8 cellular contexts compared by ENCODE assay signal in the genomic region with DNA sequence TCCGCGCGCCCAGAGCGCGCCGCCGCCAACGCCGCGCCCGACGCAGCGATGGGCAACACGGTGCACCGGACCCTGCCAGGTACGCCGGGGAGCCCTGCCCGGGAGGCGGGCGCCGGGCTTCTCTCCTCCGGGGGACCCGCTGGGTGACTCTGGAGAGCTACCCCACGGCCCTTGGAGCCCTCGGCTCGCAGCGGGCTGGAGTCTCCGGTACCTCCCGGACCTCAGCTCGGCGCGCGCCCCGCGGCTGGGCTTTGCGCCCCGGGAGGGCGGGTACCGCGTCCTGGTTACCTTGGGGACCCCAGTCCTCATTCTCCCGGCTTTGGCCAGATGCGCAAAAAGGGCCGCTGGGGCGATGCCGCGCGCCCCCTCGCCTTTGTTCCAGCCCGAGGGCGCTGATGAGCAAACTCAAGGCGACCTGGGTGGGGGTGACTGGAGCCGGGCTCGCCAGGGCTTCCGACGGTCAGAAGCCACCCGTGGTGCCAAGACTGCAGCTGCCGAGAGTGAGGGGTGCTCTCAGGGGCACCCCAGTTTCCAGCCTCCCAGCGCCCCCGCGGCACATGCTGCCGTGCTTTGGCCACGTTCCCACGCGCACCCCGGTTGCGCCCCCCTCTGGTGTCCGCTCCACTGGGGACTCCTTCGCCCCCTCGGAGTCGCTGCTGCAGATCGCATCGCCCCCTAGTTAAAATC. TPM values are rescaled to one million over a fixed set of nuclear protein-coding genes. Genes with fewer than 3 reads are reported as not detected.
DNase-seq lines count a peak whose midpoint lies in the region; ATAC-seq and TF ChIP-seq lines count a peak whose summit lies in the region.

No MANE protein-coding gene starts in this region.

- no peaks in the 10 kb centered on the region for H3K9me2 ChIP-seq in PC-9 (ENCODE audit: insufficient read depth)

- H3K27me3 ChIP-seq in PC-9 (ENCODE audit: insufficient read depth, low read depth), result no peaks in the 10 kb centered on the region

- no peak overlapping the region for H3K4me3 Mint-ChIP-seq in activated CD4-positive, alpha-beta T cell treated with anti-CD3 and anti-CD28 coated beads for 36 hours
- peak overlapping the region; percentile 71 for H3K4me3 Mint-ChIP-seq in neural crest cell

- H3K27ac Mint-ChIP-seq in activated CD4-positive, alpha-beta T cell treated with anti-CD3 and anti-CD28 coated beads for 36 hours, result no peak overlapping the region
- no peak overlapping the region for H3K27ac Mint-ChIP-seq in neural crest cell (ENCODE audit: unreplicated experiment)

- intact Hi-C loops in activated CD4-positive, alpha-beta T cell treated with anti-CD3 and anti-CD28 coated beads for 36 hours (cut with DNase I, micrococcal nuclease), result loop anchor here in 1 of 2 experiments (1.0 to 5.0 kb wide), 3 partner anchors 43 to 164 kb away; no protein-coding TSS in a partner anchor
- intact Hi-C loops in PC-9 (cut with micrococcal nuclease; ENCODE audit: unreplicated experiment), result loop anchor here (1.0 to 5.0 kb wide), 2 partner anchors 56 to 164 kb away; no protein-coding TSS in a partner anchor

- peak; percentile 13 for DNase-seq in activated CD4-positive, alpha-beta T cell treated with anti-CD3 and anti-CD28 coated beads for 36 hours
- DNase-seq in activated CD4-positive, alpha-beta T cell treated with anti-CD3 and anti-CD28 coated beads for 4 hours, result no peak
- DNase-seq in PC-9, result no peak
- no peak for DNase-seq in epithelial cell of proximal tubule (ENCODE audit: low read depth)
- DNase-seq in neural crest cell (ENCODE audit: low read depth, low spot score), result peak; percentile 41
- no peak for DNase-seq in middle frontal gyrus (ENCODE audit: extremely low spot score, low spot score)
- DNase-seq in stimulated activated CD4-positive, alpha-beta T cell treated with anti-CD3 and anti-CD28 coated beads, Interleukin-1b, Interleukin-23, amount 100 ng/mL, for 48 hours, result no peak

- ATAC-seq in activated CD4-positive, alpha-beta T cell treated with anti-CD3 and anti-CD28 coated beads for 36 hours, result no peak
- no peak for ATAC-seq in GM19351 (IDR thresholded peaks at IDR 0.05; ENCODE audit: unreplicated experiment)

- no peaks in the 10 kb centered on the region for H3K4me1 Mint-ChIP-seq in activated CD4-positive, alpha-beta T cell treated with anti-CD3 and anti-CD28 coated beads for 36 hours
- peaks cover 19% of the 10 kb centered on the region for H3K4me1 Mint-ChIP-seq in neural crest cell

- BruUV-seq in PC-9 (replicated peaks; lab: Mats Ljungman, UMichigan), result no TSS peak

- no peak overlapping the region for H3K27ac ChIP-seq in PC-9

- peaks cover 38% of the 10 kb centered on the region for H3K27me3 Mint-ChIP-seq in activated CD4-positive, alpha-beta T cell treated with anti-CD3 and anti-CD28 coated beads for 36 hours
- peaks cover 25% of the 10 kb centered on the region for H3K27me3 Mint-ChIP-seq in neural crest cell (ENCODE audit: low read depth)

- H3K4me2 ChIP-seq in PC-9, result peak overlapping the region; percentile 83

- CTCF ChIA-PET in activated CD4-positive, alpha-beta T cell treated with anti-CD3 and anti-CD28 coated beads for 36 hours (lab: Charles Lee), result no interaction called here
- CTCF ChIA-PET in PC-9 (lab: Charles Lee), result no interaction called here

- H3K9me3 ChIP-seq in PC-9 (ENCODE audit: insufficient read depth, low read depth), result no peaks in the 10 kb centered on the region

- POLR2A ChIA-PET in activated CD4-positive, alpha-beta T cell treated with anti-CD3 and anti-CD28 coated beads for 36 hours (lab: Charles Lee), result interaction anchor here (0.7 kb wide), 1 partner anchor 317 kb away, joined by 3 read pairs; no protein-coding TSS in a partner anchor
- POLR2A ChIA-PET in PC-9 (lab: Charles Lee; ENCODE audit: unreplicated experiment), result no interaction called here

- no peaks in the 10 kb centered on the region for H3K36me3 ChIP-seq in PC-9 (ENCODE audit: low read depth)

- H2AFZ ChIP-seq in PC-9, result peak overlapping the region; percentile 70

- H3K9me3 Mint-ChIP-seq in activated CD4-positive, alpha-beta T cell treated with anti-CD3 and anti-CD28 coated beads for 36 hours (ENCODE audit: low read depth), result no peaks in the 10 kb centered on the region
- no peaks in the 10 kb centered on the region for H3K9me3 Mint-ChIP-seq in neural crest cell

- TF ChIP-seq CTCF in PC-9 (conservative IDR thresholded peaks at IDR 0.05) (no peak), epithelial cell of proximal tubule (conservative IDR thresholded peaks at IDR 0.05; ENCODE audit: low read depth, low read length) (no peak), neural crest cell (conservative IDR thresholded peaks at IDR 0.05) (peak; percentile 25)

- H3K36me3 Mint-ChIP-seq in activated CD4-positive, alpha-beta T cell treated with anti-CD3 and anti-CD28 coated beads for 36 hours (ENCODE audit: low read depth), result no peaks in the 10 kb centered on the region
- no peaks in the 10 kb centered on the region for H3K36me3 Mint-ChIP-seq in neural crest cell (ENCODE audit: low read depth)

- peaks cover 6% of the 10 kb centered on the region; the same call in 1 of the 2 replicates for H3F3A ChIP-seq in PC-9 (ENCODE audit: insufficient read depth, low read depth)

- H3K4me1 ChIP-seq in PC-9 (replicated peaks; ENCODE audit: insufficient read depth), result peaks cover 7% of the 10 kb centered on the region; the same call in 1 of the 2 replicates

- H4K20me1 ChIP-seq in PC-9 (ENCODE audit: insufficient read depth), result no peaks in the 10 kb centered on the region

- no peaks in the 10 kb centered on the region for H3K79me2 ChIP-seq in PC-9 (ENCODE audit: low read depth)

- H3K4me3 ChIP-seq in PC-9 (peak overlapping the region; percentile 55), epithelial cell of proximal tubule (ENCODE audit: low read depth, low read length) (peak overlapping the region; percentile 46)

RNA-seq across cellular contexts. Expression of a gene that starts 0.4 kb away (rescaled TPM):
- under 1 TPM; 0.16 to 0.19 TPM for total RNA-seq in activated CD4-positive, alpha-beta T cell treated with anti-CD3 and anti-CD28 coated beads for 36 hours
- total RNA-seq in PC-9 (2021) (14.3 and 20.4 TPM in 2 replicates), epithelial cell of proximal tubule (1.0 and 4.4 TPM in 2 replicates), neural crest cell (5.7 and 6.1 TPM in 2 replicates)

Comparison
In these comparisons a context has a peak if more than half of its experiments do, and no peak if none do; other contexts are left out.
1. DNase-seq: peak in activated CD4-positive, alpha-beta T cell treated with anti-CD3 and anti-CD28 coated beads for 36 hours (single experiment) and neural crest cell (single experiment); none in activated CD4-positive, alpha-beta T cell treated with anti-CD3 and anti-CD28 coated beads for 4 hours (0 of 2), PC-9 (0 of 2), epithelial cell of proximal tubule (single experiment), middle frontal gyrus (single experiment) and stimulated activated CD4-positive, alpha-beta T cell treated with anti-CD3 and anti-CD28 coated beads, Interleukin-1b, Interleukin-23, amount 100 ng/mL, for 48 hours (single experiment).